In genomic region chr12:2858944-2859352, GRCh38 we compare ENCODE assay signal across 26 cellular contexts. TPM values are rescaled to one million over a fixed set of nuclear protein-coding genes. Genes with fewer than 3 reads are reported as not detected.
A peak's percentile ranks its signal among the peaks of the same experiment; 100 is the strongest.
DNase-seq lines count a peak whose midpoint lies in the region; ATAC-seq and TF ChIP-seq lines count a peak whose summit lies in the region.
"Had no signal": no experiment of that assay in that cellular context is flagged by ENCODE, and none has a peak within 500 bp of the region (broad histone marks: within the 10 kb centered on the region; RNA-seq: fewer than 3 reads in every experiment).

No MANE protein-coding gene starts in this region.

- H3K36me3 ChIP-seq in heart right ventricle (peaks cover 0 to 61% (median 0%) of the 10 kb centered on the region in 9 donors), testis (ENCODE audit: low read depth, missing control alignments) (no peaks in the 10 kb centered on the region)
- H3K36me3 ChIP-seq: colonic mucosa, lower lobe of right lung had no signal

- no peak for TF ChIP-seq POLR2A in testis (IDR thresholded peaks at IDR 0.05)

- WGBS in heart right ventricle, 2 donors, result 83% methylated on average over 10 of the region's 10 CpGs
- 63% methylated on average over 10 of the region's 10 CpGs; no CpG with 5 or more reads in 1 of the 2 donors for WGBS in testis, 2 donors

- DNase-seq in heart right ventricle (no peak), left cardiac atrium (no peak), left lobe of liver (ENCODE audit: low spot score) (no peak), testis (peak; percentile 24), GDM1 (lab: John Stamatoyannopoulos, UW) (no peak)
- DNase-seq: activated CD4-positive, alpha-beta T cell treated with anti-CD3 and anti-CD28 coated beads for 48 hours; activated naive CD8-positive, alpha-beta T cell treated with anti-CD3 and anti-CD28 coated beads for 36 hours; body of pancreas; colonic mucosa; head of caudate nucleus; Kasumi-1; lower lobe of right lung; NCI-H1092; NCI-H1930; NCI-H226; NCI-H82; SJCRH30; stimulated activated CD8-positive, alpha-beta memory T cell treated with anti-CD3 and anti-CD28 coated beads, Interleukin-4, amount 100 ng/mL, for 48 hours had no signal

- TF ChIP-seq CTCF in heart right ventricle (IDR thresholded peaks at IDR 0.05) (no peak), testis (IDR thresholded peaks at IDR 0.05) (no peak)

- H3K4me3 ChIP-seq in heart right ventricle (no peak overlapping the region), testis (no peak overlapping the region)
- H3K4me3 ChIP-seq: A549, body of pancreas, colonic mucosa, lower lobe of right lung, SJCRH30, suprapubic skin had no signal

- H3K4me1 ChIP-seq in heart right ventricle, result peaks cover 0 to 5% (median 0%) of the 10 kb centered on the region in 9 donors
- peaks cover 7% of the 10 kb centered on the region for H3K4me1 ChIP-seq in testis
- H3K4me1 ChIP-seq: A549, colonic mucosa, lower lobe of right lung, SJCRH30, suprapubic skin had no signal

- peak; percentile 26 to 76 (median 60) for ATAC-seq in heart right ventricle
- ATAC-seq in left cardiac atrium, result no peak
- peak; percentile 44 for ATAC-seq in left lobe of liver
- no peak for ATAC-seq in GM18858 (IDR thresholded peaks at IDR 0.05; ENCODE audit: unreplicated experiment)
- ATAC-seq: A549, body of pancreas, lower lobe of right lung had no signal

- intact Hi-C loops in heart right ventricle (cut with DNase I) (loop anchor here in 8 of 10 donors (10.0 kb wide), 2 partner anchors 86 to 176 kb away; no protein-coding TSS in a partner anchor), left cardiac atrium (cut with DNase I) (loop anchor here in 1 of 2 donors (10.0 kb wide), 1 partner anchor 176 kb away; no protein-coding TSS in a partner anchor), testis (cut with DNase I; ENCODE audit: low total_unique reads) (no loop called here)

- no peaks in the 10 kb centered on the region for H3K27me3 ChIP-seq in heart right ventricle
- no peaks in the 10 kb centered on the region for H3K27me3 ChIP-seq in testis
- H3K27me3 ChIP-seq: body of pancreas, colonic mucosa, neutrophil, SJCRH30, suprapubic skin had no signal

- H3K27ac ChIP-seq in heart right ventricle, result peak overlapping the region in 5 of 10 donors; percentile 30 to 55 (median 40)
- peak overlapping the region in 1 of 2 donors; percentile 68 for H3K27ac ChIP-seq in testis
- H3K27ac ChIP-seq: A549, body of pancreas, colonic mucosa, lower lobe of right lung, neutrophil, SJCRH30, suprapubic skin had no signal

- no peaks in the 10 kb centered on the region for H3K9me3 ChIP-seq in heart right ventricle
- H3K9me3 ChIP-seq in testis, result no peaks in the 10 kb centered on the region
- H3K9me3 ChIP-seq: A549, body of pancreas, colonic mucosa, lower lobe of right lung, neutrophil, SJCRH30, suprapubic skin had no signal

RNA-seq across cellular contexts. Expression of gene TEX52, which starts 2.1 kb away (rescaled TPM):
- total RNA-seq in heart right ventricle (not detected), left cardiac atrium (not detected), left lobe of liver (not detected), testis (1 to 10 TPM in 1 of 2 donors, under 1 TPM in 1; 0.81 to 4.7 TPM)
- polyA plus RNA-seq in heart right ventricle (not detected), testis (ENCODE audit: insufficient read depth, low read depth, low replicate concordance) (11.4 TPM)
- total RNA-seq: activated naive CD8-positive, alpha-beta T cell treated with anti-CD3 and anti-CD28 coated beads for 36 hours; activated T-helper 1 cell treated with anti-CD3 and anti-CD28 coated beads, Interleukin-12 subunit alpha, Interleukin-12 subunit beta, Interleukin-2, Interleukin-4 antibody, amounts not matched to agents 30 ng/mL and 10 ng/mL and 1 ng/mL, durations not matched to agents 14 hours and 24 hours and 36 hours; body of pancreas; colonic mucosa; HT1080; lower lobe of right lung; renal cortical epithelial cell; suprapubic skin had no signal
- polyA plus RNA-seq: A549, BJ had no signal

RNA-seq across cellular contexts. Expression of gene FOXM1, which starts 18.0 kb away (rescaled TPM):
- 10 to 100 TPM in 1 of 10 donors, 1 to 10 TPM in 3, under 1 TPM in 5, not detected in 1; 0.19 to 10.9 (median 0.89) TPM for total RNA-seq in heart right ventricle
- under 1 TPM; 0.14 to 0.44 TPM for polyA plus RNA-seq in heart right ventricle
- 1 to 10 TPM in 1 of 2 donors, under 1 TPM in 1; 0.44 to 3.3 TPM for total RNA-seq in left cardiac atrium
- 0.86 TPM for total RNA-seq in left lobe of liver
- 10 to 100 TPM; 18.1 to 32.3 TPM for total RNA-seq in testis
- 59.7 TPM for polyA plus RNA-seq in testis (ENCODE audit: insufficient read depth, low read depth, low replicate concordance)

RNA-seq across cellular contexts. Expression of gene RHNO1, which starts 18.1 kb away (rescaled TPM):
- 10 to 100 TPM in 2 of 10 donors, 1 to 10 TPM in 8; 3.7 to 10.9 (median 7.1) TPM for total RNA-seq in heart right ventricle
- 1 to 10 TPM; 2.5 to 5.3 TPM for polyA plus RNA-seq in heart right ventricle
- total RNA-seq in left cardiac atrium, result 1 to 10 TPM; 7.2 to 9.4 TPM
- total RNA-seq in left lobe of liver, result 1.8 TPM
- 10 to 100 TPM; 21.6 to 22.8 TPM for total RNA-seq in testis
- polyA plus RNA-seq in testis (ENCODE audit: insufficient read depth, low read depth, low replicate concordance), result 26.1 TPM

RNA-seq across cellular contexts. Expression of gene NRIP2, which starts 24.1 kb away (rescaled TPM):
- total RNA-seq in heart right ventricle (1 to 10 TPM; 1.4 to 3.6 (median 2.5) TPM), left cardiac atrium (1 to 10 TPM; 1.8 to 2.8 TPM), left lobe of liver (0.15 TPM), testis (10 to 100 TPM in 1 of 2 donors, 1 to 10 TPM in 1; 2.6 to 10.6 TPM)
- polyA plus RNA-seq in heart right ventricle (1 to 10 TPM; 2.3 to 4.0 TPM), testis (ENCODE audit: insufficient read depth, low read depth, low replicate concordance) (2.8 TPM)
- total RNA-seq: activated naive CD8-positive, alpha-beta T cell treated with anti-CD3 and anti-CD28 coated beads for 36 hours; activated T-helper 1 cell treated with anti-CD3 and anti-CD28 coated beads, Interleukin-12 subunit alpha, Interleukin-12 subunit beta, Interleukin-2, Interleukin-4 antibody, amounts not matched to agents 30 ng/mL and 10 ng/mL and 1 ng/mL, durations not matched to agents 14 hours and 24 hours and 36 hours; HT1080; renal cortical epithelial cell had no signal
- polyA plus RNA-seq: A549, BJ had no signal

RNA-seq across cellular contexts. Expression of gene TULP3, which starts 31.7 kb away (rescaled TPM):
- total RNA-seq in heart right ventricle, result 1 to 10 TPM; 4.0 to 7.3 (median 4.6) TPM
- polyA plus RNA-seq in heart right ventricle, result 1 to 10 TPM; 5.0 to 5.9 TPM
- total RNA-seq in left cardiac atrium, result 10 to 100 TPM; 12.5 to 14.2 TPM
- total RNA-seq in left lobe of liver, result 2.7 TPM
- total RNA-seq in testis, result 10 to 100 TPM; 20.5 to 26.5 TPM
- polyA plus RNA-seq in testis (ENCODE audit: insufficient read depth, low read depth, low replicate concordance), result 29.2 TPM

Comparison
In these comparisons a context has a peak if more than half of its experiments do, and no peak if none do; other contexts are left out.
1. ATAC-seq: peak in heart right ventricle (8 of 8) and left lobe of liver (single experiment); none in left cardiac atrium (0 of 2) and GM18858 (single experiment).